Comparison of ENCODE assay signal across 25 cellular contexts in the genomic region with DNA sequence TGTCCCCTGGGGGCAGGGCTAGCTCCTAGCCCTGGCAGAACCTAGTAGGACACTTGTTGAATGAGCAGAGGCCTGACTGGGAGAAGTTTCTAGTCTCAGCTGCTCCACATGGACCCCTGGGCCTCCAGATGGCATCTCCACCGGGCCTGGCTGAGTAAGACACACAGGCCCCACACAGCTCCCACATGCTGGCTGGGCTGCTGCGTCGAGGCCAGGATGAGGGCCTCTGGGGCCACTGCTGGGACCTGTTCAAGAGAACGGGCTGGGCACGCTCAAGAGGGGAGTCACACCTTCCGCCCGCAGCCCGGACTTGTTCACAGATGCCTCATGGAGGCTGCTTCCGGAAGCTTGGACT. TPM values are rescaled to one million over a fixed set of nuclear protein-coding genes. Genes with fewer than 3 reads are reported as not detected.
A peak's percentile ranks its signal among the peaks of the same experiment; 100 is the strongest.
DNase-seq lines count a peak whose midpoint lies in the region; ATAC-seq, FAIRE-seq and TF ChIP-seq lines count a peak whose summit lies in the region.
"Had no signal": no experiment of that assay in that cellular context is flagged by ENCODE, and none has a peak within 500 bp of the region (broad histone marks: within the 10 kb centered on the region; RNA-seq: fewer than 3 reads in every experiment).

No MANE protein-coding gene starts in this region.

- H3K4me3 ChIP-seq in mammary epithelial cell (replicated peaks in 1 of 3; ENCODE audit: insufficient read depth in 1 of 3, low read depth in 2 of 3, low read length in 3 of 3) (no peak overlapping the region), HepG2 (replicated peaks in 1 of 3; ENCODE audit: insufficient read depth in 1 of 3, low read depth in 2 of 3, low read length in 3 of 3) (no peak overlapping the region)
- H3K4me3 ChIP-seq: colonic mucosa, GM12878, left lung, skin epidermis had no signal

- FAIRE-seq in HepG2 (lab: Jason Lieb, UNC): no peak
- FAIRE-seq: frontal cortex, GM12878 had no signal

- H3K4me2 ChIP-seq in mammary epithelial cell (ENCODE audit: insufficient read depth, low read depth, low read length) (peak overlapping the region; percentile 82), HepG2 (ENCODE audit: low read depth, low read length) (no peak overlapping the region)

- 90% methylated on average over 6 of the region's 9 CpGs for WGBS in mammary epithelial cell (ENCODE audit: low coverage, missing lambda C conversion rate)
- 90% methylated on average over 8 of the region's 9 CpGs for WGBS in HepG2 (ENCODE audit: low lambda C conversion rate)

- no peaks in the 10 kb centered on the region for H3K27me3 ChIP-seq in mammary epithelial cell (ENCODE audit: insufficient read depth, low read length)
- H3K27me3 ChIP-seq in HepG2 (ENCODE audit: control insufficient read depth in 1 of 2, insufficient read depth in 2 of 2, low read length in 2 of 2): no peaks in the 10 kb centered on the region
- H3K27me3 ChIP-seq: colonic mucosa, left lung had no signal

- H3K27ac ChIP-seq in mammary epithelial cell (ENCODE audit: insufficient read depth, low read depth, low read length) (peak overlapping the region; percentile 6), HepG2 (ENCODE audit: extremely low read length, insufficient read depth, low read length) (no peak overlapping the region)
- H3K27ac ChIP-seq: colonic mucosa, left lung had no signal

- H2AFZ ChIP-seq in mammary epithelial cell (ENCODE audit: low read depth, low read length): no peak overlapping the region
- no peak overlapping the region for H2AFZ ChIP-seq in HepG2 (ENCODE audit: low read length)

- H4K20me1 ChIP-seq in mammary epithelial cell (ENCODE audit: insufficient read depth, low read length): no peaks in the 10 kb centered on the region
- H4K20me1 ChIP-seq in HepG2 (ENCODE audit: insufficient read depth, low read length): no peaks in the 10 kb centered on the region

- in situ Hi-C loops in mammary epithelial cell (cut with MboI; ENCODE audit: low sequenced_read_pairs in 2 of 2) (loop anchor here in 1 of 2 donors (10.0 kb wide), 1 partner anchor 83 kb away; no protein-coding TSS in a partner anchor), HepG2 (cut with HindIII; ENCODE audit: extremely low pct_ligation_motif_present, low pct_unique_long_range_greater_than_20kb) (no loop called here)

- TF ChIP-seq CTCF in mammary epithelial cell (conservative IDR thresholded peaks at IDR 0.05 in 1 of 2, IDR thresholded peaks at IDR 0.05 in 1 of 2; ENCODE audit: extremely low read depth in 1 of 2, insufficient read depth in 1 of 2, low read depth in 1 of 2, low read length in 2 of 2) (no peak), HepG2 (CRISPR knock-in tag; IDR thresholded peaks at IDR 0.05) (no peak), GM10266 (IDR thresholded peaks at IDR 0.05; ENCODE audit: control insufficient read depth, insufficient read depth, low read depth, missing control alignments) (no peak)

- no peaks in the 10 kb centered on the region for H3K79me2 ChIP-seq in mammary epithelial cell (ENCODE audit: insufficient read depth, low read length)
- no peaks in the 10 kb centered on the region for H3K79me2 ChIP-seq in HepG2 (ENCODE audit: insufficient read depth, low read length)

- CTCF ChIA-PET in mammary epithelial cell (lab: Charles Lee; ENCODE audit: low non-redundant PET): interaction anchor here (1.2 kb wide), 1 partner anchor 91 kb away, joined by 6 read pairs; no protein-coding TSS in a partner anchor
- CTCF ChIA-PET in HepG2 (lab: Yijun Ruan, JAX; ENCODE audit: low intra/inter-chr PET ratio, low total read pairs): no interaction called here

- POLR2A ChIA-PET in HepG2 (lab: Yijun Ruan, JAX): no interaction called here

- dilution Hi-C loops in mammary epithelial cell (cut with HindIII; ENCODE audit: low sequenced_read_pairs): no loop called here

- H3K4me1 ChIP-seq in mammary epithelial cell (ENCODE audit: insufficient read depth, low read length): peaks cover 21% of the 10 kb centered on the region
- peaks cover 43% of the 10 kb centered on the region for H3K4me1 ChIP-seq in HepG2 (ENCODE audit: insufficient read depth, low read length)

- H3K9me3 ChIP-seq in mammary epithelial cell (replicated peaks; ENCODE audit: insufficient read depth, low read length) (no peaks in the 10 kb centered on the region), HepG2 (ENCODE audit: low read length) (no peaks in the 10 kb centered on the region)
- H3K9me3 ChIP-seq: colonic mucosa, left lung had no signal

- BruUV-seq in mammary epithelial cell (replicated peaks; lab: Mats Ljungman, UMichigan) (no TSS peak), HepG2 (replicated peaks; lab: Mats Ljungman, UMichigan) (no TSS peak)

- no peak for TF ChIP-seq RAD21 in HepG2 (CRISPR knock-in tag; IDR thresholded peaks at IDR 0.05)

- intact Hi-C loops in left ventricle myocardium superior (cut with micrococcal nuclease) (no loop called here), left cardiac atrium (cut with DNase I) (no loop called here), mammary epithelial cell (cut with micrococcal nuclease) (loop anchor here (1.0 to 2.0 kb wide), 2 partner anchors 47 to 51 kb away; no protein-coding TSS in a partner anchor), HepG2 (cut with micrococcal nuclease; ENCODE audit: unreplicated experiment) (no loop called here)

- TF ChIP-seq POLR2A in HepG2 (IDR thresholded peaks at IDR 0.05; ENCODE audit: insufficient read depth in 1 of 2, low read depth in 2 of 2, low read length in 2 of 2): no peak

- TF ChIP-seq EP300 in HepG2 (IDR thresholded peaks at IDR 0.05; ENCODE audit: low read depth in 2 of 2, low read length in 2 of 2) (no peak), HepG2 (CRISPR knock-in tag; IDR thresholded peaks at IDR 0.05; ENCODE audit: borderline replicate concordance) (no peak)

- H3K9ac ChIP-seq in mammary epithelial cell (ENCODE audit: insufficient read depth, low read length): no peak overlapping the region
- no peak overlapping the region for H3K9ac ChIP-seq in HepG2 (ENCODE audit: insufficient read depth, low read depth, low read length)

- ATAC-seq in left ventricle myocardium superior (no peak), left cardiac atrium (no peak), HepG2 (no peak)
- ATAC-seq: naive thymus-derived CD8-positive, alpha-beta T cell; WTC11 had no signal

- H3K36me3 ChIP-seq in mammary epithelial cell (ENCODE audit: insufficient read depth, low read length): no peaks in the 10 kb centered on the region
- H3K36me3 ChIP-seq in HepG2 (replicated peaks in 1 of 2; ENCODE audit: control insufficient read depth in 1 of 2, insufficient read depth in 2 of 2, low read length in 2 of 2): no peaks in the 10 kb centered on the region; a peak in 1 of 5 replicates
- H3K36me3 ChIP-seq: colonic mucosa had no signal

- DNase-seq in left ventricle myocardium superior: peak; percentile 24
- no peak for DNase-seq in left cardiac atrium
- no peak for DNase-seq in mammary epithelial cell
- no peak for DNase-seq in HepG2 (ENCODE audit: low spot score)
- DNase-seq in GM10266 (ENCODE audit: extremely low spot score): no peak
- DNase-seq in DMS53 (lab: John Stamatoyannopoulos, UW): no peak
- DNase-seq in SW 1271 (lab: John Stamatoyannopoulos, UW): no peak
- DNase-seq: activated naive CD4-positive, alpha-beta T cell treated with anti-CD3 and anti-CD28 coated beads, Interleukin-2, amount 50 U/mL, for 16 hours; amygdala; effector CD8-positive, alpha-beta T cell; hippocampal formation; Kasumi-1; midbrain; naive thymus-derived CD8-positive, alpha-beta T cell; NCI-H146; NCI-H2107; stimulated activated naive CD8-positive, alpha-beta T cell treated with anti-CD3 and anti-CD28 coated beads, Interleukin-15, amount 100 ng/mL, for 72 hours had no signal

RNA-seq across cellular contexts. Expression of gene HGFAC, which starts 4.2 kb away (rescaled TPM):
- total RNA-seq in left ventricle myocardium superior (0.67 TPM), left cardiac atrium (under 1 TPM; 0.34 to 0.38 TPM), mammary epithelial cell (not detected), HepG2 (2016; rRNA removed; fragmentation: Illumina TruSeq; extraction: Trizol) (0.98 and 8.5 TPM in 2 replicates)
- polyA plus RNA-seq in mammary epithelial cell (not detected), HepG2 (2011; rRNA removed) (63.6 and 107 TPM in 2 replicates)
- not detected for polyA minus RNA-seq in mammary epithelial cell
- 1.8 and 1.9 TPM in 2 replicates for total RNA-seq in HepG2 (2016; cell fraction: cytosol; rRNA removed; fragmentation: Illumina TruSeq; extraction: Trizol; ENCODE audit: low read depth)
- total RNA-seq in HepG2 (2016; cell fraction: insoluble cytoplasmic fraction; rRNA removed; fragmentation: Illumina TruSeq; extraction: Trizol): 1.2 and 9.0 TPM in 2 replicates
- 1.4 and 1.8 TPM in 2 replicates for total RNA-seq in HepG2 (2016; cell fraction: membrane; rRNA removed; fragmentation: Illumina TruSeq; extraction: Trizol)
- total RNA-seq in HepG2 (2016; cell fraction: nucleus; rRNA removed; fragmentation: Illumina TruSeq; extraction: Trizol): 14.0 and 15.7 TPM in 2 replicates
- polyA plus RNA-seq in HepG2 (2011; cell fraction: cytosol; rRNA removed): 8.9 and 16.3 TPM in 2 replicates
- 1,761 and 2,041 TPM in 2 replicates for polyA plus RNA-seq in HepG2 (2011; cell fraction: nucleus; rRNA removed)
- polyA plus RNA-seq in HepG2 (2012): 31.4 and 46.5 TPM in 2 replicates
- polyA plus RNA-seq in HepG2 (2016; cell fraction: cytosol; fragmentation: Illumina TruSeq; extraction: Trizol; ENCODE audit: low read depth): 1.9 and 2.1 TPM in 2 replicates
- polyA plus RNA-seq in HepG2 (2016; cell fraction: insoluble cytoplasmic fraction; fragmentation: Illumina TruSeq; extraction: Trizol; ENCODE audit: low read depth): 1.9 and 2.5 TPM in 2 replicates
- polyA plus RNA-seq in HepG2 (2016; cell fraction: membrane; fragmentation: Illumina TruSeq; extraction: Trizol; ENCODE audit: low read depth): 1.6 and 2.1 TPM in 2 replicates
- polyA plus RNA-seq in HepG2 (2016; cell fraction: nucleus; fragmentation: Illumina TruSeq; extraction: Trizol; ENCODE audit: insufficient read depth, low read depth): 65.6 and 66.9 TPM in 2 replicates
- polyA minus RNA-seq in HepG2 (2011; rRNA and poly(A)+ RNA removed; ENCODE audit: low replicate concordance): 15.4 TPM in 1 of 2 replicates, not detected in the other
- 5.8 and 5.9 TPM in 2 replicates for polyA minus RNA-seq in HepG2 (2011; cell fraction: cytosol; rRNA and poly(A)+ RNA removed)
- polyA minus RNA-seq in HepG2 (2011; cell fraction: nucleus; rRNA and poly(A)+ RNA removed): 43.4 and 57.3 TPM in 2 replicates
- total RNA-seq: CD4-positive, CD25-positive, alpha-beta regulatory T cell; naive thymus-derived CD8-positive, alpha-beta T cell; osteoblast had no signal
- polyA plus RNA-seq: GM12878; naive thymus-derived CD8-positive, alpha-beta T cell had no signal

RNA-seq across cellular contexts. Expression of gene DOK7, which starts 25.5 kb away (rescaled TPM):
- total RNA-seq in left ventricle myocardium superior (35.5 TPM), left cardiac atrium (10 to 100 TPM; 21.5 to 38.2 TPM), mammary epithelial cell (10 to 100 TPM; 10.6 to 19.3 TPM), HepG2 (2016; rRNA removed; fragmentation: Illumina TruSeq; extraction: Trizol) (0.07 TPM in 1 of 2 replicates, not detected in the other)
- polyA plus RNA-seq in mammary epithelial cell (2.8 TPM), HepG2 (2011; rRNA removed) (0.03 and 0.05 TPM in 2 replicates)
- 5.2 TPM for polyA minus RNA-seq in mammary epithelial cell
- total RNA-seq in HepG2 (2016; cell fraction: cytosol; rRNA removed; fragmentation: Illumina TruSeq; extraction: Trizol; ENCODE audit: low read depth): not detected in 2 replicates
- total RNA-seq in HepG2 (2016; cell fraction: insoluble cytoplasmic fraction; rRNA removed; fragmentation: Illumina TruSeq; extraction: Trizol): 0.04 TPM in 1 of 2 replicates, not detected in the other
- total RNA-seq in HepG2 (2016; cell fraction: membrane; rRNA removed; fragmentation: Illumina TruSeq; extraction: Trizol): 0.06 TPM in 1 of 2 replicates, not detected in the other
- not detected in 2 replicates for total RNA-seq in HepG2 (2016; cell fraction: nucleus; rRNA removed; fragmentation: Illumina TruSeq; extraction: Trizol)
- 0.05 and 0.08 TPM in 2 replicates for polyA plus RNA-seq in HepG2 (2011; cell fraction: cytosol; rRNA removed)
- 0.26 and 0.32 TPM in 2 replicates for polyA plus RNA-seq in HepG2 (2011; cell fraction: nucleus; rRNA removed)
- polyA plus RNA-seq in HepG2 (2012): not detected in 2 replicates
- not detected in 2 replicates for polyA plus RNA-seq in HepG2 (2016; cell fraction: cytosol; fragmentation: Illumina TruSeq; extraction: Trizol; ENCODE audit: low read depth)
- 0.19 TPM in 1 of 2 replicates, not detected in the other for polyA plus RNA-seq in HepG2 (2016; cell fraction: insoluble cytoplasmic fraction; fragmentation: Illumina TruSeq; extraction: Trizol; ENCODE audit: low read depth)
- not detected in 2 replicates for polyA plus RNA-seq in HepG2 (2016; cell fraction: membrane; fragmentation: Illumina TruSeq; extraction: Trizol; ENCODE audit: low read depth)
- not detected in 2 replicates for polyA plus RNA-seq in HepG2 (2016; cell fraction: nucleus; fragmentation: Illumina TruSeq; extraction: Trizol; ENCODE audit: insufficient read depth, low read depth)
- polyA minus RNA-seq in HepG2 (2011; rRNA and poly(A)+ RNA removed; ENCODE audit: low replicate concordance): 0.38 TPM in 1 of 2 replicates, not detected in the other
- not detected in 2 replicates for polyA minus RNA-seq in HepG2 (2011; cell fraction: cytosol; rRNA and poly(A)+ RNA removed)
- not detected in 2 replicates for polyA minus RNA-seq in HepG2 (2011; cell fraction: nucleus; rRNA and poly(A)+ RNA removed)
- total RNA-seq: CD4-positive, CD25-positive, alpha-beta regulatory T cell; naive thymus-derived CD8-positive, alpha-beta T cell; osteoblast had no signal

Comparison
In these comparisons a context has a peak if more than half of its experiments do, and no peak if none do; other contexts are left out.
1. RNA of gene DOK7, which starts 25.5 kb away (total RNA-seq): 21.5 to 38.2 TPM in left cardiac atrium, 35.5 TPM in left ventricle myocardium superior (single experiment) and 10.6 to 19.3 TPM in mammary epithelial cell; 0.04 to 0.07 TPM in HepG2; every median in the first group is over 10 times any median in the second.